ENCODE assay signal across 8 cellular contexts in the genomic region with DNA sequence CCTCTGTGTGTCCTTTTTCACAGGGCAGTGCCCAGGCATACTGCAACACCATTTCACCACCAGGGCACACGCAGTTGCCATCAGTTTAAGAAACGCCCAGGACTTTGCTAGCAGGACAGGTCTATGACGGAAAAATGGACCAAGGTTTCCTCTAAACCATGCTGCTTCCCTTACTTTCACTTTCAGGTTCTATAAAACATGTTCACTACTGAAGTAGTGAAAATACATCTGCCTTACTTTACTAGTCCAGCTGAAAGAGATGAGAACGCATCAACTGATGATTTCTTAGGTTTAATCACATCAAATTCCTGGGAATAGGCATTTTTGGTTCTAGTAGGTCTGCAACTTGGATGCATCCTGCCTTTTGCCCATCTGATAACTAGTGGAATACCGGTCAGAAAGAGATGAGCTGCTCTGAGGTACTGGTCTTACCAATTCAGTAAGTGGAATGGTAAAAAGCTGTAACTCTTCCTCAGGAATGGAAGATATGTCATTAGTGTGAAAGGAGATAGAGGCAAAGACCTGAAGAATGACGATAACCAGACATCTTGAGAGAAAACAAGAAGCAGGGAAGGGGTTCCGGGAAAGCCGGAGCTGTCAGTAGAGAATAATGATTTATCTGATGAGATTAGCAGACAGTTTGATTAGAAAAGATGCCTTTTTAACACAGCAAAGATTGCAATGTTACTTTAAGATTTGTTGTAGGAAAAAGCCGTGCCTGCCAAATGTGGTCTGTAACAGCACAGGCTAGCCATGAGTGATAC.
A peak's percentile ranks its signal among the peaks of the same experiment; 100 is the strongest.
DNase-seq lines count a peak whose midpoint lies in the region; ATAC-seq, FAIRE-seq and TF ChIP-seq lines count a peak whose summit lies in the region.

No MANE protein-coding gene starts in this region.

- H3K4me1 Mint-ChIP-seq in astrocyte (ENCODE audit: low read depth, unreplicated experiment), result peaks cover 29% of the 10 kb centered on the region

- no peaks in the 10 kb centered on the region for H3K36me3 ChIP-seq in astrocyte (ENCODE audit: insufficient read depth, low read length)
- no peaks in the 10 kb centered on the region for H3K36me3 ChIP-seq in stomach

- peaks cover 64% of the 10 kb centered on the region for H3K79me2 ChIP-seq in astrocyte (ENCODE audit: insufficient read depth, low read length)

- intact Hi-C loops in Right ventricle myocardium inferior (cut with DNase I), result loop anchor here (5.0 kb wide), 1 partner anchor 55 kb away; no protein-coding TSS in a partner anchor
- intact Hi-C loops in cardiac septum (cut with DNase I), result loop anchor here (5.0 kb wide), 1 partner anchor 55 kb away; no protein-coding TSS in a partner anchor
- intact Hi-C loops in stomach (cut with DNase I; ENCODE audit: low total_unique reads), result no loop called here

- no peaks in the 10 kb centered on the region for H3K27me3 Mint-ChIP-seq in astrocyte (ENCODE audit: low read depth, unreplicated experiment)

- H3K9me3 ChIP-seq in astrocyte (ENCODE audit: insufficient read depth, low read depth, low read length) (no peaks in the 10 kb centered on the region), stomach (no peaks in the 10 kb centered on the region)

- peak; percentile 83 for FAIRE-seq in astrocyte (lab: Jason Lieb, UNC)

- H3K4me2 ChIP-seq in astrocyte (ENCODE audit: low read length), result peak overlapping the region; percentile 83

- peak; percentile 10 for TF ChIP-seq CTCF in astrocyte (IDR thresholded peaks at IDR 0.05; ENCODE audit: insufficient read depth, low read depth, low read length)
- TF ChIP-seq CTCF in stomach (IDR thresholded peaks at IDR 0.05), result peak in 2 of 7 experiments; percentile 4 to 9

- H4K20me1 ChIP-seq in astrocyte (ENCODE audit: insufficient read depth, low read length), result peaks cover 7% of the 10 kb centered on the region

- H3K27me3 ChIP-seq in astrocyte (ENCODE audit: insufficient read depth, low read length) (no peaks in the 10 kb centered on the region), stomach (no peaks in the 10 kb centered on the region)

- H3K27ac Mint-ChIP-seq in astrocyte (ENCODE audit: unreplicated experiment), result peak overlapping the region; percentile 7

- H3K4me1 ChIP-seq in astrocyte (ENCODE audit: insufficient read depth, low read length) (peaks cover 12% of the 10 kb centered on the region), stomach (peaks cover 0 to 24% (median 12%) of the 10 kb centered on the region in 4 donors)

- no peak overlapping the region for H2AFZ ChIP-seq in astrocyte (ENCODE audit: low read depth, low read length)

- H3K4me3 Mint-ChIP-seq in astrocyte (ENCODE audit: unreplicated experiment), result no peak overlapping the region

- H3K36me3 Mint-ChIP-seq in astrocyte (ENCODE audit: low read depth, unreplicated experiment), result peaks cover 8% of the 10 kb centered on the region

- peak overlapping the region; percentile 35 for H3K27ac ChIP-seq in astrocyte (ENCODE audit: low read depth, low read length)
- H3K27ac ChIP-seq in stomach, result peak overlapping the region; percentile 36 to 84 (median 77)

- no peak for TF ChIP-seq EP300 in stomach (IDR thresholded peaks at IDR 0.05)

- H3K9ac ChIP-seq in astrocyte (ENCODE audit: low read length), result peak overlapping the region; percentile 62

- TF ChIP-seq POLR2A in stomach (IDR thresholded peaks at IDR 0.05), result no peak

- 11 to 31% (median 20%) methylated on average over 9 of the region's 9 CpGs for WGBS in stomach, 5 donors

- H3K9me3 Mint-ChIP-seq in astrocyte (ENCODE audit: unreplicated experiment), result no peaks in the 10 kb centered on the region

- ATAC-seq in Right ventricle myocardium inferior (peak; percentile 80), HG02759 (IDR thresholded peaks at IDR 0.05; ENCODE audit: unreplicated experiment) (peak; percentile 87)

- H3K4me3 ChIP-seq in astrocyte (ENCODE audit: insufficient read depth, low read depth, low read length), result peak overlapping the region; percentile 52
- peak overlapping the region; percentile 41 to 45 (median 42) for H3K4me3 ChIP-seq in stomach

- no peak for DNase-seq in Right ventricle myocardium inferior (ENCODE audit: missing footprints)
- DNase-seq in cardiac septum (ENCODE audit: low spot score), result no peak
- DNase-seq in NCI-H2107 treated with DMSO at 0.1 percent for 48 hours (lab: John Stamatoyannopoulos, UW; ENCODE audit: unreplicated experiment), result peak; percentile 78
- peak; percentile 72 for DNase-seq in astrocyte (ENCODE audit: low read depth)
- DNase-seq in islet precursor cell, result peak; percentile 55
- no peak for DNase-seq in stomach
- DNase-seq in NCI-H187 treated with DMSO at 0.1 percent for 48 hours (lab: John Stamatoyannopoulos, UW), result no peak

Comparison
In these comparisons a context has a peak if more than half of its experiments do, and no peak if none do; other contexts are left out.
1. DNase-seq: peak in NCI-H2107 treated with DMSO at 0.1 percent for 48 hours (single experiment), astrocyte (single experiment) and islet precursor cell (single experiment); none in Right ventricle myocardium inferior (single experiment), cardiac septum (single experiment), stomach (single experiment) and NCI-H187 treated with DMSO at 0.1 percent for 48 hours (single experiment).